In the genomic region with DNA sequence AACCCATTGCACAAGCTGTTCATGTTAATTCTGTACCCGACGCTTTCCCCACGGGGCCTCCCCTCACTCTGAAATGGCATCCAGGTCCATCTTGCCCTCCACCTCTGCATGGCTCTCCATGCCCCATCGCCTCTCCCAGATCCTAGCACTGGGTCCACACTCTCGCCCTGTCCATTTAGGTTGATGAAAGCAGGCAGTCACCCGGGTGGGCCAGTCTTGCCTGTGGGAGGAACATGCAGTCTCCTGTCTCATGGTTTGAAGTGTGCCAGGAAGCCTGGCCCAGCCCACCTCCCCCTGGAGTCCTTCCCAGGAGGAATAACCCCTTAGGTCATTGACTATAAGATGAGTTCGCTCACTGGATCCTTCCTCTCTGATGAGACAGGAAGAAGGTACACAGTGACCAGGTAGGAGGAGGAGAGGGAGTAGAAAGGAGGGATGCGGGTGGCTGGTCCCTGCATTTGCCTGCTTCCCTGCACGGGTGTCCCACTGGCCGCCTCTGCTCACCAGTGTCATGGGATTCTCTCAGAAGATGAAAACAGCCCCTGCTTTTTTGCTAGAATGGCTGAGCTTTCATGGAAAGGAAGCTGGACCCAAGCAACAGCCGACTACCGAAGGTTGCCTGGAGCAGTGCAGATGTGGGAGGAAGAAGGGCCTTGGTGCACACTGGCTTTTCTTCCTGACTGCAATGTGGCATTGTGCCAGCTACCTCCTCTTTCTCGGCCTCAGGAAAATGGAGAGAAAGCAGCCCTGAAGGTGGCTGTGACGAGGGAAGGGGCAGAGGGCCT, we compare ENCODE assay signal across 26 cellular contexts.
A peak's percentile ranks its signal among the peaks of the same experiment; 100 is the strongest.
DNase-seq lines count a peak whose midpoint lies in the region; ATAC-seq and TF ChIP-seq lines count a peak whose summit lies in the region.
"Had no signal": no experiment of that assay in that cellular context is flagged by ENCODE, and none has a peak within 500 bp of the region (broad histone marks: within the 10 kb centered on the region; RNA-seq: fewer than 3 reads in every experiment).

No MANE protein-coding gene starts in this region.

- H3K9me3 Mint-ChIP-seq in T-helper 2 cell treated with Interferon-gamma antibody and Interleukin-4, amounts not matched to agents 5 μg/mL and 100 μg/mL, for 36 hours: no peaks in the 10 kb centered on the region
- H3K9me3 Mint-ChIP-seq: mesothelial cell of epicardium; natural killer cell treated with Interleukin-12 subunit alpha and Interleukin-12 subunit beta and Interleukin-15 and Interleukin-18, amount 100 ng/mL, for 72 hours had no signal

- DNase-seq in T-helper 2 cell treated with Interferon-gamma antibody and Interleukin-4, amounts not matched to agents 5 μg/mL and 100 μg/mL, for 36 hours (ENCODE audit: low spot score): no peak
- DNase-seq in T-helper 2 cell (no peak), caudate nucleus (lab: John Stamatoyannopoulos, UW) (no peak), islet precursor cell (no peak)
- no peak for DNase-seq in activated CD4-positive, alpha-beta T cell treated with anti-CD3 and anti-CD28 coated beads, Interleukin-2, amount 50 U/mL, for 4 hours
- DNase-seq: activated CD4-positive, alpha-beta T cell treated with anti-CD3 and anti-CD28 coated beads, Interleukin-2, amount 50 U/mL, for 48 hours; activated CD8-positive, alpha-beta memory T cell treated with anti-CD3 and anti-CD28 coated beads, Interleukin-2, amount 50 U/mL, for 48 hours; activated gamma-delta T cell; amygdala; heart right ventricle; NCI-H1092; NCI-H2081 treated with DMSO at 0.1 percent for 48 hours; NCI-H446 treated with DMSO at 0.1 percent for 48 hours; NK-92 treated with Interleukin-12 subunit alpha and Interleukin-12 subunit beta, amount 100 ng/mL, for 24 hours; SJCRH30; stimulated activated CD8-positive, alpha-beta memory T cell treated with anti-CD3 and anti-CD28 coated beads, Interleukin-4, amount 100 ng/mL, for 48 hours; upper lobe of left lung had no signal

- CTCF ChIA-PET in HEK293 (lab: Yijun Ruan, JAX): interaction anchor here (0.6 to 2.6 kb wide), 3 partner anchors 8 to 57 kb away, joined by 3 to 14 read pairs (median 3); no protein-coding TSS in a partner anchor

- POLR2A ChIA-PET in HEK293 (lab: Yijun Ruan, JAX): no interaction called here

- peaks cover 2% of the 10 kb centered on the region for H3K27me3 ChIP-seq in neutrophil
- H3K27me3 ChIP-seq: cardiac muscle cell, SJCRH30 had no signal

- H3K27ac ChIP-seq in HEK293 (ENCODE audit: extremely low read depth, low read depth, low read length) (no peak overlapping the region), caudate nucleus (ENCODE audit: low read depth, low read length) (peak overlapping the region; percentile 44), neutrophil (peak overlapping the region; percentile 91)
- H3K27ac ChIP-seq: cardiac muscle cell, Peyer's patch, SJCRH30, upper lobe of left lung had no signal

- peaks cover 0 to 7% of the 10 kb centered on the region in 2 experiments; a peak in 2 of 3 replicates for H3K36me3 ChIP-seq in HEK293 (ENCODE audit: control insufficient read depth in 2 of 2, insufficient read depth in 1 of 2, low read length in 2 of 2)
- peaks cover 62% of the 10 kb centered on the region for H3K36me3 ChIP-seq in neutrophil
- H3K36me3 ChIP-seq: cardiac muscle cell, SJCRH30 had no signal

- no peak for ATAC-seq in GM18909 (IDR thresholded peaks at IDR 0.05; ENCODE audit: poor library complexity, unreplicated experiment)
- ATAC-seq: heart right ventricle; natural killer cell treated with Interleukin-12 subunit alpha and Interleukin-12 subunit beta and Interleukin-15 and Interleukin-18, amount 100 ng/mL, for 72 hours; sciatic nerve had no signal

- H3K4me3 Mint-ChIP-seq in T-helper 2 cell treated with Interferon-gamma antibody and Interleukin-4, amounts not matched to agents 5 μg/mL and 100 μg/mL, for 36 hours: no peak overlapping the region
- H3K4me3 Mint-ChIP-seq: mesothelial cell of epicardium; natural killer cell treated with Interleukin-12 subunit alpha and Interleukin-12 subunit beta and Interleukin-15 and Interleukin-18, amount 100 ng/mL, for 72 hours had no signal

- peak overlapping the region; percentile 28 for H3K27ac Mint-ChIP-seq in T-helper 2 cell treated with Interferon-gamma antibody and Interleukin-4, amounts not matched to agents 5 μg/mL and 100 μg/mL, for 36 hours
- H3K27ac Mint-ChIP-seq: mesothelial cell of epicardium had no signal

- H3K4me1 Mint-ChIP-seq in T-helper 2 cell treated with Interferon-gamma antibody and Interleukin-4, amounts not matched to agents 5 μg/mL and 100 μg/mL, for 36 hours (ENCODE audit: low read depth): peaks cover 45% of the 10 kb centered on the region
- H3K4me1 Mint-ChIP-seq: mesothelial cell of epicardium had no signal

- peaks cover 27% of the 10 kb centered on the region for H3K36me3 Mint-ChIP-seq in T-helper 2 cell treated with Interferon-gamma antibody and Interleukin-4, amounts not matched to agents 5 μg/mL and 100 μg/mL, for 36 hours (ENCODE audit: low read depth)
- H3K36me3 Mint-ChIP-seq: natural killer cell treated with Interleukin-12 subunit alpha and Interleukin-12 subunit beta and Interleukin-15 and Interleukin-18, amount 100 ng/mL, for 72 hours had no signal

- H3K27me3 Mint-ChIP-seq in T-helper 2 cell treated with Interferon-gamma antibody and Interleukin-4, amounts not matched to agents 5 μg/mL and 100 μg/mL, for 36 hours (ENCODE audit: low read depth): peaks cover 9% of the 10 kb centered on the region

- H3K4me3 ChIP-seq in HEK293 (ENCODE audit: low read depth, low read length): no peak overlapping the region
- peak overlapping the region in 1 of 2 experiments; percentile 7 for H3K4me3 ChIP-seq in neutrophil (ENCODE audit: low read depth in 1 of 2, low read length in 1 of 2)
- H3K4me3 ChIP-seq: cardiac muscle cell, HAP-1, heart right ventricle, Peyer's patch, SJCRH30, upper lobe of left lung had no signal

- H3K4me1 ChIP-seq in HEK293 (ENCODE audit: control insufficient read depth, insufficient read depth, low read length) (no peaks in the 10 kb centered on the region), neutrophil (ENCODE audit: control insufficient read depth in 1 of 2, insufficient read depth in 1 of 2, low read depth in 1 of 2, low read length in 1 of 2) (peaks cover 96 to 99% of the 10 kb centered on the region in 2 experiments)
- H3K4me1 ChIP-seq: HAP-1, SJCRH30 had no signal

- no peaks in the 10 kb centered on the region for H3K9me3 ChIP-seq in HEK293 (ENCODE audit: control insufficient read depth, insufficient read depth, low read depth, low read length)
- no peaks in the 10 kb centered on the region for H3K9me3 ChIP-seq in neutrophil
- H3K9me3 ChIP-seq: HAP-1, heart right ventricle, Peyer's patch, SJCRH30, upper lobe of left lung had no signal

- TF ChIP-seq CTCF in HEK293 (tag by site-specific recombination; IDR thresholded peaks at IDR 0.05): no peak
- TF ChIP-seq CTCF in neutrophil (IDR thresholded peaks at IDR 0.05): no peak

TF ChIP-seq in HEK293, 187 proteins besides CTCF, POLR2A, EP300 and RAD21:
- no peak for TF ChIP-seq ZNF133 (tag by site-specific recombination; IDR thresholded peaks at IDR 0.05)
- TF ChIP-seq ZFHX2 (tag by site-specific recombination; conservative IDR thresholded peaks at IDR 0.05): peak; percentile 10; the same call in 1 of the 2 replicates
- peak; percentile 41; the same call in 1 of the 2 replicates for TF ChIP-seq EGR2 (tag by site-specific recombination; IDR thresholded peaks at IDR 0.05; ENCODE audit: low read depth)
